ENCODE assay signal across 14 cellular contexts in genomic region chr1:235416662-235417049, GRCh38. TPM values are rescaled to one million over a fixed set of nuclear protein-coding genes. Genes with fewer than 3 reads are reported as not detected.
A peak's percentile ranks its signal among the peaks of the same experiment; 100 is the strongest.
DNase-seq lines count a peak whose midpoint lies in the region; ATAC-seq and TF ChIP-seq lines count a peak whose summit lies in the region.
"Had no signal": no experiment of that assay in that cellular context is flagged by ENCODE, and none has a peak within 500 bp of the region (broad histone marks: within the 10 kb centered on the region; RNA-seq: fewer than 3 reads in every experiment).

No MANE protein-coding gene starts in this region.

- peak; percentile 53 for DNase-seq in DMS 273 (lab: John Stamatoyannopoulos, UW; ENCODE audit: unreplicated experiment)
- no peak for DNase-seq in DMS 273 treated with DMSO at 0.1 percent for 48 hours (lab: John Stamatoyannopoulos, UW)
- DNase-seq in SK-N-SH: no peak
- peak; percentile 63 for DNase-seq in epithelial cell of esophagus (ENCODE audit: low read depth)
- peak; percentile 22 to 63 for DNase-seq in trophoblast cell
- no peak for DNase-seq in tibial nerve (ENCODE audit: low spot score in 2 of 2)
- DNase-seq in NCI-H1694 treated with DMSO at 0.1 percent for 48 hours (lab: John Stamatoyannopoulos, UW): no peak
- DNase-seq: NCI-H1436 treated with DMSO at 0.1 percent for 48 hours, NCI-H524 treated with DMSO at 0.1 percent for 48 hours had no signal

- no peak overlapping the region for H4K12ac ChIP-seq in trophoblast cell (ENCODE audit: low read depth, low read length)

- no peak overlapping the region for H3K23ac ChIP-seq in trophoblast cell (ENCODE audit: low read length)

- 63% methylated on average over 1 of the region's 1 CpG for WGBS in SK-N-SH (ENCODE audit: low lambda C conversion rate)
- no CpG with 5 or more reads among the region's 1 CpG for WGBS in trophoblast cell (ENCODE audit: extremely low coverage, insufficient coverage, insufficient read length)
- 59 to 67% methylated on average over 1 of the region's 1 CpG for WGBS in tibial nerve, 2 donors

- H3K9me2 ChIP-seq in SK-N-SH: no peaks in the 10 kb centered on the region

- H3K27ac ChIP-seq in SK-N-SH (ENCODE audit: low read depth in 2 of 2, low read length in 1 of 2) (no peak overlapping the region), trophoblast cell (ENCODE audit: low read depth, low read length) (no peak overlapping the region), tibial nerve (no peak overlapping the region)
- H3K27ac ChIP-seq: 22Rv1; BLaER1 treated with 17β-estradiol and CSF1 and Interleukin-3, amounts not matched to agents 10 nM and 100 nM; right atrium auricular region; upper lobe of left lung had no signal

- H3K18ac ChIP-seq in trophoblast cell (ENCODE audit: low read length): no peak overlapping the region

- no peak overlapping the region for H3K9ac ChIP-seq in SK-N-SH
- H3K9ac ChIP-seq in trophoblast cell (ENCODE audit: low read length): no peak overlapping the region
- H3K9ac ChIP-seq: BLaER1 treated with 17β-estradiol and CSF1 and Interleukin-3, amounts not matched to agents 10 nM and 100 nM had no signal

- H3K9me3 ChIP-seq in SK-N-SH (no peaks in the 10 kb centered on the region), trophoblast cell (ENCODE audit: insufficient read depth, low read depth, low read length) (no peaks in the 10 kb centered on the region), tibial nerve (no peaks in the 10 kb centered on the region)
- H3K9me3 ChIP-seq: BLaER1 treated with 17β-estradiol and CSF1 and Interleukin-3, amounts not matched to agents 10 nM and 100 nM; right atrium auricular region; upper lobe of left lung had no signal

- POLR2A ChIA-PET in SK-N-SH (lab: Yijun Ruan, JAX): no interaction called here

- H3F3A ChIP-seq in SK-N-SH (replicated peaks; ENCODE audit: insufficient read depth): peaks cover 14% of the 10 kb centered on the region

- no peak overlapping the region for H2BK12ac ChIP-seq in trophoblast cell (ENCODE audit: low read length)

- no peak for TF ChIP-seq EP300 in SK-N-SH (IDR thresholded peaks at IDR 0.05; ENCODE audit: borderline replicate concordance in 1 of 2, low read depth in 1 of 2, low read length in 1 of 2)
- no peak for TF ChIP-seq EP300 in tibial nerve (IDR thresholded peaks at IDR 0.05)

- TF ChIP-seq RAD21 in SK-N-SH (IDR thresholded peaks at IDR 0.05; ENCODE audit: low read length): no peak

- peaks cover 9 to 11% of the 10 kb centered on the region in 2 experiments for H3K36me3 ChIP-seq in SK-N-SH (replicated peaks in 1 of 2; ENCODE audit: control insufficient read depth in 1 of 2, insufficient read depth in 2 of 2, low read length in 1 of 2)
- peaks cover 0 to 2% of the 10 kb centered on the region in 2 experiments for H3K36me3 ChIP-seq in trophoblast cell (ENCODE audit: control insufficient read depth in 1 of 2, insufficient read depth in 2 of 2, low read length in 2 of 2)
- peaks cover 0 to 11% (median 0%) of the 10 kb centered on the region in 3 donors for H3K36me3 ChIP-seq in tibial nerve
- H3K36me3 ChIP-seq: right atrium auricular region had no signal

- no peak overlapping the region for H3K4ac ChIP-seq in trophoblast cell (ENCODE audit: low read depth, low read length)

- no peak overlapping the region for H4K8ac ChIP-seq in trophoblast cell (ENCODE audit: low read depth, low read length)

- H4K20me1 ChIP-seq in SK-N-SH (ENCODE audit: insufficient read depth): peaks cover 4% of the 10 kb centered on the region; the same call in 1 of the 2 replicates

- H3K4me2 ChIP-seq in SK-N-SH (0 out of 2 replicates have a peak overlapping the region, but pooled peaks have one; percentile 0), trophoblast cell (ENCODE audit: low read length) (no peak overlapping the region)
- H3K4me2 ChIP-seq: BLaER1 treated with 17β-estradiol and CSF1 and Interleukin-3, amounts not matched to agents 10 nM and 100 nM had no signal

- H3K4me1 ChIP-seq in SK-N-SH (ENCODE audit: control insufficient read depth in 1 of 2, insufficient read depth in 2 of 2, low read depth in 1 of 2, low read length in 1 of 2): peaks cover 0 to 4% of the 10 kb centered on the region in 2 experiments; a peak in 2 of 4 replicates
- no peaks in the 10 kb centered on the region for H3K4me1 ChIP-seq in trophoblast cell (ENCODE audit: control insufficient read depth in 1 of 2, insufficient read depth in 2 of 2, low read length in 2 of 2)
- peaks cover 0 to 7% (median 2%) of the 10 kb centered on the region in 4 donors for H3K4me1 ChIP-seq in tibial nerve
- H3K4me1 ChIP-seq: right atrium auricular region had no signal

- H4K91ac ChIP-seq in trophoblast cell (ENCODE audit: low read depth, low read length): no peak overlapping the region

- no peak overlapping the region for H3K14ac ChIP-seq in trophoblast cell (ENCODE audit: low read length)

- H2AFZ ChIP-seq in SK-N-SH (ENCODE audit: low read depth): no peak overlapping the region
- no peak overlapping the region for H2AFZ ChIP-seq in trophoblast cell (ENCODE audit: insufficient read depth, low read length, poor library complexity)

- H2BK120ac ChIP-seq in trophoblast cell (ENCODE audit: insufficient read depth, low read length, poor library complexity): no peak overlapping the region

- CTCF ChIA-PET in SK-N-SH (lab: Yijun Ruan, JAX): interaction anchor here (0.6 to 3.7 kb wide), 48 partner anchors 10 to 1008 kb away, joined by 3 to 35 read pairs (median 4); partner anchors contain the start of genes ARID4B, B3GALNT2, GGPS1 and LYST

- H3K79me2 ChIP-seq in SK-N-SH (ENCODE audit: insufficient read depth) (peaks cover 54% of the 10 kb centered on the region), trophoblast cell (ENCODE audit: control insufficient read depth, insufficient read depth, low read length, poor library complexity) (no peaks in the 10 kb centered on the region)

- H3K27me3 ChIP-seq in SK-N-SH (ENCODE audit: insufficient read depth): no peaks in the 10 kb centered on the region
- no peaks in the 10 kb centered on the region for H3K27me3 ChIP-seq in trophoblast cell (ENCODE audit: insufficient read depth, low read length)
- H3K27me3 ChIP-seq in tibial nerve: no peaks in the 10 kb centered on the region
- H3K27me3 ChIP-seq: BLaER1 treated with 17β-estradiol and CSF1 and Interleukin-3, amounts not matched to agents 10 nM and 100 nM; right atrium auricular region; upper lobe of left lung had no signal

- H3K79me1 ChIP-seq in trophoblast cell (ENCODE audit: low read length): no peaks in the 10 kb centered on the region

- H3K4me3 ChIP-seq in SK-N-SH (ENCODE audit: low read depth in 2 of 2, low read length in 1 of 2) (no peak overlapping the region), epithelial cell of esophagus (ENCODE audit: low read length) (no peak overlapping the region), trophoblast cell (ENCODE audit: low read depth, low read length) (no peak overlapping the region), tibial nerve (no peak overlapping the region)
- H3K4me3 ChIP-seq: BLaER1 treated with 17β-estradiol and CSF1 and Interleukin-3, amounts not matched to agents 10 nM and 100 nM; right atrium auricular region; upper lobe of left lung had no signal

- TF ChIP-seq CTCF in SK-N-SH (IDR thresholded peaks at IDR 0.05): no peak
- TF ChIP-seq CTCF in epithelial cell of esophagus (IDR thresholded peaks at IDR 0.05; ENCODE audit: insufficient read depth, low read depth, low read length, missing control alignments): no peak
- no peak for TF ChIP-seq CTCF in tibial nerve (IDR thresholded peaks at IDR 0.05)

- H2AK5ac ChIP-seq in trophoblast cell (ENCODE audit: low read length): no peak overlapping the region

- no peak for TF ChIP-seq POLR2A in tibial nerve (IDR thresholded peaks at IDR 0.05)

- H2BK5ac ChIP-seq in trophoblast cell (ENCODE audit: low read depth, low read length, poor library complexity): no peak overlapping the region

- ATAC-seq in GM18867 (IDR thresholded peaks at IDR 0.05; ENCODE audit: unreplicated experiment): no peak

TF ChIP-seq in SK-N-SH, 30 proteins besides CTCF, POLR2A, EP300 and RAD21:
- TF ChIP-seq, protein P1, sequence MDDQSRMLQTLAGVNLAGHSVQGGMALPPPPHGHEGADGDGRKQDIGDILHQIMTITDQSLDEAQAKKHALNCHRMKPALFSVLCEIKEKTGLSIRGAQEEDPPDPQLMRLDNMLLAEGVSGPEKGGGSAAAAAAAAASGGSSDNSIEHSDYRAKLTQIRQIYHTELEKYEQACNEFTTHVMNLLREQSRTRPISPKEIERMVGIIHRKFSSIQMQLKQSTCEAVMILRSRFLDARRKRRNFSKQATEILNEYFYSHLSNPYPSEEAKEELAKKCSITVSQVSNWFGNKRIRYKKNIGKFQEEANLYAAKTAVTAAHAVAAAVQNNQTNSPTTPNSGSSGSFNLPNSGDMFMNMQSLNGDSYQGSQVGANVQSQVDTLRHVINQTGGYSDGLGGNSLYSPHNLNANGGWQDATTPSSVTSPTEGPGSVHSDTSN (IDR thresholded peaks at IDR 0.05): peak; percentile 56; the same call in 1 of the 2 replicates
- TF ChIP-seq TCF12 (IDR thresholded peaks at IDR 0.05) (no peak), FOSL2 (IDR thresholded peaks at IDR 0.05; ENCODE audit: borderline replicate concordance, low read depth) (no peak), JUND (IDR thresholded peaks at IDR 0.05) (0 out of 2 replicates have a peak, but pooled peaks have one; percentile 6), RXRA (IDR thresholded peaks at IDR 0.05; ENCODE audit: borderline replicate concordance, low read depth) (peak; percentile 48; the same call in 1 of the 2 replicates), RFX5 (IDR thresholded peaks at IDR 0.05; ENCODE audit: low read length) (no peak), NFIC (IDR thresholded peaks at IDR 0.05; ENCODE audit: borderline replicate concordance) (peak; percentile 27), TEAD4 (IDR thresholded peaks at IDR 0.05; ENCODE audit: borderline replicate concordance, insufficient read depth) (no peak), TAF1 (IDR thresholded peaks at IDR 0.05; ENCODE audit: borderline replicate concordance, low read depth, low read length) (no peak), FOXM1 (IDR thresholded peaks at IDR 0.05; ENCODE audit: low read depth) (no peak), EZH2phosphoT487 (IDR thresholded peaks at IDR 0.05; ENCODE audit: borderline replicate concordance, low read depth) (no peak)
- TF ChIP-seq, protein P2, sequence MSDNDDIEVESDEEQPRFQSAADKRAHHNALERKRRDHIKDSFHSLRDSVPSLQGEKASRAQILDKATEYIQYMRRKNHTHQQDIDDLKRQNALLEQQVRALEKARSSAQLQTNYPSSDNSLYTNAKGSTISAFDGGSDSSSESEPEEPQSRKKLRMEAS (IDR thresholded peaks at IDR 0.05; ENCODE audit: low read depth): no peak
TF ChIP-seq in SK-N-SH: peak in this region for 4.

RNA-seq across cellular contexts. Expression of gene TBCE, which starts 49.4 kb away (rescaled TPM):
- polyA plus RNA-seq in SK-N-SH (2012; rRNA removed): 18.3 and 26.2 TPM in 2 replicates
- 24.7 and 29.8 TPM in 2 replicates for polyA plus RNA-seq in SK-N-SH (2012; cell fraction: cytosol; rRNA removed)
- polyA plus RNA-seq in SK-N-SH (2012; cell fraction: nucleus; rRNA removed): 24.9 and 42.8 TPM in 2 replicates
- polyA plus RNA-seq in trophoblast cell (2013): 26.9 and 28.1 TPM in 2 replicates
- 10 to 100 TPM; 19.3 to 33.9 (median 26.8) TPM for total RNA-seq in tibial nerve

Comparison
In these comparisons a context has a peak if more than half of its experiments do, and no peak if none do; other contexts are left out.
1. DNase-seq: peak in DMS 273 (single experiment), epithelial cell of esophagus (single experiment) and trophoblast cell (2 of 2); none in DMS 273 treated with DMSO at 0.1 percent for 48 hours (single experiment), SK-N-SH (single experiment), tibial nerve (0 of 2) and NCI-H1694 treated with DMSO at 0.1 percent for 48 hours (single experiment).